ENCODE assay signal across 12 cellular contexts in the genomic region with DNA sequence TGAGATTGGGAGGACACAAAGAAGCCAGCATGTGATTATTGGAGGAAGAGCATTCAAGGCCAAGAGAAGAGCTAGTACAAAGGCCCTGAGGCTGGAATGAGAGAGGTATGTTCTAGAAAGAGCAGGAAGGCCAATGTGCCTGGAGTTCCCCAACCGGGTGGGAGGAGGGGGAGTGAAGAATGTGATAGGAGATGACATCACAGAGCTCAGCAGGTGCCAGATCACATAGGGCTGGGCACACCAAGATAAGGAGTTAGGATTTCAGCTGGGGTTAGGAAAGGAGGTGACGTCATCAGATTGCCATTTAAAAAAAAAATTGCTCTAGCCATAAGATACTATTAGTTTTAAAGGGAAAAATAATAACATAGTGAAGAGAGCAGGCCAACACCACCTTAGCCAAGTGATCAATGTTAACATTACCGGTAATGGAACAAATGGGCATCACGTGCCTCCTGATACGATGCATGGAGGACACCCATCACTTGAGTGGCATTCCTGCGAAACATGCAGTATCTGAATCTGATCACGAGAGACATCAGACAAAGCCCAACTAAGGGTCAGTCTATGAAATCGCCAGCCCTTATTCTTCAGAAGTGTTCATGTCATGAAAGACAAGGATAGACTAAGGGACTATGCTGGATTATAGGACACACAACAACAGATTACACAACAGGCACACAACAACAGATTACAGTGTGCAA.
DNase-seq lines count a peak whose midpoint lies in the region; ATAC-seq, FAIRE-seq and TF ChIP-seq lines count a peak whose summit lies in the region.
"Had no signal": no experiment of that assay in that cellular context is flagged by ENCODE, and none has a peak within 500 bp of the region (broad histone marks: within the 10 kb centered on the region; RNA-seq: fewer than 3 reads in every experiment).

No MANE protein-coding gene starts in this region.

- TF ChIP-seq POLR2A in endothelial cell of umbilical vein (IDR thresholded peaks at IDR 0.05; ENCODE audit: low read depth, low read length) (no peak), transverse colon (IDR thresholded peaks at IDR 0.05) (no peak)

- BruUV-seq in endothelial cell of umbilical vein (replicated peaks; lab: Mats Ljungman, UMichigan): no TSS peak

- no peaks in the 10 kb centered on the region for H3K9me1 ChIP-seq in endothelial cell of umbilical vein (replicated peaks; ENCODE audit: control insufficient read depth, extremely low read depth, insufficient read depth, low read length)

- no peak overlapping the region for H2AFZ ChIP-seq in endothelial cell of umbilical vein (ENCODE audit: low read depth, low read length)

- no peak for ATAC-seq in GM19397 (IDR thresholded peaks at IDR 0.05; ENCODE audit: unreplicated experiment)
- ATAC-seq in stimulated activated naive B cell treated with anti-CD40 and anti-IgM and Interleukin-4, amounts not matched to agents 10 μg/mL and 1 μg/mL and 100 μg/mL, for 72 hours (replicated peaks): no peak

- H3K27ac ChIP-seq in endothelial cell of umbilical vein (ENCODE audit: insufficient read depth, low read depth, low read length) (peak overlapping the region; percentile 93), transverse colon (peak overlapping the region in 1 of 4 donors; percentile 10)

- no peaks in the 10 kb centered on the region for H3K36me3 ChIP-seq in endothelial cell of umbilical vein (ENCODE audit: control insufficient read depth in 2 of 2, extremely low read depth in 1 of 2, insufficient read depth in 2 of 2, low read length in 2 of 2)
- no peaks in the 10 kb centered on the region for H3K36me3 ChIP-seq in transverse colon

- peaks cover 5% of the 10 kb centered on the region for H3K27me3 Mint-ChIP-seq in progenitor cell of endocrine pancreas
- H3K27me3 Mint-ChIP-seq in stimulated activated naive B cell treated with anti-CD40 and anti-IgM and Interleukin-4, amounts not matched to agents 10 μg/mL and 1 μg/mL and 100 μg/mL, for 72 hours: no peaks in the 10 kb centered on the region

- H3K9me3 ChIP-seq in endothelial cell of umbilical vein (replicated peaks; ENCODE audit: control insufficient read depth, insufficient read depth, low read length) (no peaks in the 10 kb centered on the region), transverse colon (no peaks in the 10 kb centered on the region)

- H3K4me3 ChIP-seq in endothelial cell of umbilical vein (replicated peaks in 1 of 3; ENCODE audit: insufficient read depth in 1 of 3, low read depth in 1 of 3, low read length in 3 of 3) (no peak overlapping the region), transverse colon (no peak overlapping the region)

- H3K4me2 ChIP-seq in endothelial cell of umbilical vein (ENCODE audit: insufficient read depth, low read length): no peak overlapping the region

- dilution Hi-C loops in endothelial cell of umbilical vein (cut with MboI; ENCODE audit: extremely low pct_ligation_motif_present, low sequenced_read_pairs): no loop called here

- in situ Hi-C loops in transverse colon (cut with MboI; ENCODE audit: low pct_ligation_motif_present in 1 of 4, low pct_unique_long_range_greater_than_20kb in 1 of 4, low sequenced_read_pairs in 3 of 4): no loop called here

- H3K27me3 ChIP-seq in endothelial cell of umbilical vein (ENCODE audit: control insufficient read depth in 2 of 2, insufficient read depth in 2 of 2, low read length in 2 of 2): no peaks in the 10 kb centered on the region
- no peaks in the 10 kb centered on the region for H3K27me3 ChIP-seq in transverse colon

- H3K9ac ChIP-seq in endothelial cell of umbilical vein (replicated peaks; ENCODE audit: extremely low read depth, insufficient read depth, low read length): no peak overlapping the region

- no peaks in the 10 kb centered on the region for H3K36me3 Mint-ChIP-seq in progenitor cell of endocrine pancreas (ENCODE audit: insufficient read depth)
- peaks cover 0 to 4% of the 10 kb centered on the region in 2 donors for H3K36me3 Mint-ChIP-seq in stimulated activated naive B cell treated with anti-CD40 and anti-IgM and Interleukin-4, amounts not matched to agents 10 μg/mL and 1 μg/mL and 100 μg/mL, for 72 hours

- no peaks in the 10 kb centered on the region for H4K20me1 ChIP-seq in endothelial cell of umbilical vein (replicated peaks; ENCODE audit: control insufficient read depth, extremely low read depth, insufficient read depth, low read length)

- no peak for FAIRE-seq in endothelial cell of umbilical vein (lab: Jason Lieb, UNC)
- FAIRE-seq: frontal cortex had no signal

- no peak for TF ChIP-seq CTCF in endothelial cell of umbilical vein (IDR thresholded peaks at IDR 0.05; ENCODE audit: extremely low read depth in 1 of 2, insufficient read depth in 1 of 2, low read depth in 1 of 2, low read length in 2 of 2)
- no peak for TF ChIP-seq CTCF in progenitor cell of endocrine pancreas (IDR thresholded peaks at IDR 0.05; ENCODE audit: unreplicated experiment)
- TF ChIP-seq CTCF in transverse colon (IDR thresholded peaks at IDR 0.05): no peak

- CTCF ChIA-PET in endothelial cell of umbilical vein (lab: Charles Lee): interaction anchor here (1.1 to 2.2 kb wide), 5 partner anchors 12 to 61 kb away, joined by 3 to 12 read pairs (median 4); no protein-coding TSS in a partner anchor

- H3K4me1 ChIP-seq in endothelial cell of umbilical vein (ENCODE audit: control insufficient read depth, extremely low read depth, insufficient read depth, low read length) (peaks cover 47% of the 10 kb centered on the region), transverse colon (peaks cover 0 to 18% (median 4%) of the 10 kb centered on the region in 4 donors)

- intact Hi-C loops in endothelial cell of umbilical vein (cut with micrococcal nuclease): no loop called here
- intact Hi-C loops in transverse colon (cut with DNase I; ENCODE audit: low total_unique reads): no loop called here

- TF ChIP-seq EP300 in transverse colon (IDR thresholded peaks at IDR 0.05; ENCODE audit: low read depth): no peak

- H3K9me3 Mint-ChIP-seq in progenitor cell of endocrine pancreas (ENCODE audit: low read depth): peaks cover 8% of the 10 kb centered on the region
- H3K9me3 Mint-ChIP-seq in stimulated activated naive B cell treated with anti-CD40 and anti-IgM and Interleukin-4, amounts not matched to agents 10 μg/mL and 1 μg/mL and 100 μg/mL, for 72 hours: peaks cover 0 to 4% of the 10 kb centered on the region in 2 donors

- H3K4me3 Mint-ChIP-seq in progenitor cell of endocrine pancreas (ENCODE audit: low read depth): no peak overlapping the region
- no peak overlapping the region for H3K4me3 Mint-ChIP-seq in stimulated activated naive B cell treated with anti-CD40 and anti-IgM and Interleukin-4, amounts not matched to agents 10 μg/mL and 1 μg/mL and 100 μg/mL, for 72 hours

- 82 to 100% methylated on average over 1 to 8 of the region's 8 CpGs for WGBS in transverse colon (ENCODE audit: low coverage in 1 of 2), 2 donors

- POLR2A ChIA-PET in endothelial cell of umbilical vein (lab: Charles Lee): no interaction called here

- no peaks in the 10 kb centered on the region for H3K79me2 ChIP-seq in endothelial cell of umbilical vein (ENCODE audit: control insufficient read depth, insufficient read depth, low read length)

- DNase-seq in ELF-1 (ENCODE audit: low read depth, low spot score) (peak; percentile 86), NCI-H69 (lab: John Stamatoyannopoulos, UW) (peak; percentile 46), endothelial cell of umbilical vein (ENCODE audit: low read depth, low spot score) (peak; percentile 87), progenitor cell of endocrine pancreas (ENCODE audit: low spot score, unreplicated experiment) (no peak), transverse colon (no peak), GOT3 (lab: John Stamatoyannopoulos, UW) (no peak)
- no peak for DNase-seq in stimulated activated naive B cell treated with anti-CD40 and anti-IgM and Interleukin-4, amounts not matched to agents 10 μg/mL and 1 μg/mL and 100 μg/mL, for 72 hours
- DNase-seq: DND-41, NCI-H748 treated with DMSO at 0.1 percent for 48 hours, T-helper 1 cell had no signal

- H3K4me1 Mint-ChIP-seq in progenitor cell of endocrine pancreas (ENCODE audit: low read depth): peaks cover 6% of the 10 kb centered on the region
- H3K4me1 Mint-ChIP-seq in stimulated activated naive B cell treated with anti-CD40 and anti-IgM and Interleukin-4, amounts not matched to agents 10 μg/mL and 1 μg/mL and 100 μg/mL, for 72 hours: no peaks in the 10 kb centered on the region

- H3K27ac Mint-ChIP-seq in progenitor cell of endocrine pancreas: peak overlapping the region; percentile 76
- H3K27ac Mint-ChIP-seq in stimulated activated naive B cell treated with anti-CD40 and anti-IgM and Interleukin-4, amounts not matched to agents 10 μg/mL and 1 μg/mL and 100 μg/mL, for 72 hours: no peak overlapping the region

TF ChIP-seq in endothelial cell of umbilical vein, 7 proteins besides CTCF, POLR2A, EP300 and RAD21:
- TF ChIP-seq FOS (IDR thresholded peaks at IDR 0.05; ENCODE audit: borderline replicate concordance, insufficient read depth, low read length) (peak; percentile 43), EZH2 (IDR thresholded peaks at IDR 0.05; ENCODE audit: borderline replicate concordance, low read depth, low read length, severe bottlenecking) (no peak), GATA2 (IDR thresholded peaks at IDR 0.05; ENCODE audit: insufficient read depth, insufficient read length, low read depth, low read length) (peak; percentile 77), JUN (IDR thresholded peaks at IDR 0.05; ENCODE audit: borderline replicate concordance, insufficient read depth, insufficient read length, low read depth) (peak; percentile 88), MYC (IDR thresholded peaks at IDR 0.05; ENCODE audit: low read depth, low read length) (no peak), POLR2AphosphoS5 (IDR thresholded peaks at IDR 0.05; ENCODE audit: insufficient read depth, low read depth, low read length) (no peak)
- TF ChIP-seq, protein P1, sequence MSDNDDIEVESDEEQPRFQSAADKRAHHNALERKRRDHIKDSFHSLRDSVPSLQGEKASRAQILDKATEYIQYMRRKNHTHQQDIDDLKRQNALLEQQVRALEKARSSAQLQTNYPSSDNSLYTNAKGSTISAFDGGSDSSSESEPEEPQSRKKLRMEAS (IDR thresholded peaks at IDR 0.05; ENCODE audit: insufficient read depth, insufficient read length): no peak

Comparison
In these comparisons a context has a peak if more than half of its experiments do, and no peak if none do; other contexts are left out.
1. DNase-seq: peak in ELF-1 (single experiment), NCI-H69 (single experiment) and endothelial cell of umbilical vein (single experiment); none in progenitor cell of endocrine pancreas (single experiment), transverse colon (single experiment), GOT3 (single experiment) and stimulated activated naive B cell treated with anti-CD40 and anti-IgM and Interleukin-4, amounts not matched to agents 10 μg/mL and 1 μg/mL and 100 μg/mL, for 72 hours (single experiment).